21 cellular contexts compared by ENCODE assay signal in genomic region chr7:150958603-150959002, GRCh38. TPM values are rescaled to one million over a fixed set of nuclear protein-coding genes. Genes with fewer than 3 reads are reported as not detected.
"Had no signal": no experiment of that assay in that cellular context is flagged by ENCODE, and none has a peak within 500 bp of the region (broad histone marks: within the 10 kb centered on the region; RNA-seq: fewer than 3 reads in every experiment).

No MANE protein-coding gene starts in this region.

- H3K36me3 Mint-ChIP-seq: activated CD4-positive, alpha-beta memory T cell treated with anti-CD3 and anti-CD28 coated beads for 36 hours; activated CD8-positive, alpha-beta memory T cell treated with anti-CD3 and anti-CD28 coated beads, Interleukin-2, amount 10 ng/mL, durations not matched to agents 7 days and 5 days had no signal

- H3K9me3 Mint-ChIP-seq: activated CD4-positive, alpha-beta memory T cell treated with anti-CD3 and anti-CD28 coated beads for 36 hours; endodermal cell; T-helper 2 cell treated with Interferon-gamma antibody and Interleukin-4, amounts not matched to agents 5 μg/mL and 100 μg/mL, for 36 hours had no signal

- H3K9me3 ChIP-seq: esophagus squamous epithelium, psoas muscle, spleen, stomach, thoracic aorta, upper lobe of right lung had no signal

- H3K36me3 ChIP-seq: cardiac muscle cell, esophagus squamous epithelium, spleen, stomach, thoracic aorta, upper lobe of right lung had no signal

- H3K4me1 ChIP-seq: psoas muscle had no signal

- H3K27me3 ChIP-seq: cardiac muscle cell had no signal

- H3K27ac Mint-ChIP-seq: activated CD4-positive, alpha-beta memory T cell treated with anti-CD3 and anti-CD28 coated beads for 36 hours; activated CD8-positive, alpha-beta memory T cell treated with anti-CD3 and anti-CD28 coated beads, Interleukin-2, amount 10 ng/mL, durations not matched to agents 7 days and 5 days; endodermal cell; T-helper 2 cell treated with Interferon-gamma antibody and Interleukin-4, amounts not matched to agents 5 μg/mL and 100 μg/mL, for 36 hours had no signal

- H3K27ac ChIP-seq: cardiac muscle cell, dorsolateral prefrontal cortex, esophagus squamous epithelium, psoas muscle, spleen, thoracic aorta, upper lobe of right lung, VCaP had no signal

- ATAC-seq: activated CD8-positive, alpha-beta memory T cell treated with anti-CD3 and anti-CD28 coated beads, Interleukin-2, amount 10 ng/mL, durations not matched to agents 7 days and 5 days; psoas muscle; sciatic nerve; upper lobe of right lung had no signal

- H3K4me3 Mint-ChIP-seq: activated CD4-positive, alpha-beta memory T cell treated with anti-CD3 and anti-CD28 coated beads for 36 hours; activated CD8-positive, alpha-beta memory T cell treated with anti-CD3 and anti-CD28 coated beads, Interleukin-2, amount 10 ng/mL, durations not matched to agents 7 days and 5 days; endodermal cell; T-helper 2 cell treated with Interferon-gamma antibody and Interleukin-4, amounts not matched to agents 5 μg/mL and 100 μg/mL, for 36 hours had no signal

- H3K4me3 ChIP-seq: cardiac muscle cell, dorsolateral prefrontal cortex, esophagus squamous epithelium, psoas muscle, spleen, stomach, thoracic aorta, upper lobe of right lung had no signal

- DNase-seq: activated CD4-positive, alpha-beta memory T cell treated with anti-CD3 and anti-CD28 coated beads for 36 hours; activated CD8-positive, alpha-beta memory T cell treated with anti-CD3 and anti-CD28 coated beads, Interleukin-2, amount 10 ng/mL, durations not matched to agents 7 days and 5 days; activated naive CD4-positive, alpha-beta T cell treated with anti-CD3 and anti-CD28 coated beads, Interleukin-2, amount 50 U/mL, for 16 hours; activated T-cell treated with anti-CD3 and anti-CD28 coated beads, Interleukin-2, amount 50 U/mL, for 1 hour; dorsolateral prefrontal cortex; endodermal cell; esophagus squamous epithelium; hippocampal formation; kidney; mesenchymal stem cell; spleen; stomach; upper lobe of right lung had no signal

RNA-seq across cellular contexts. Expression of gene KCNH2, which starts 19.5 kb away (rescaled TPM):
- total RNA-seq: osteocyte had no signal

RNA-seq across cellular contexts. Expression of gene NOS3, which starts 32.2 kb away (rescaled TPM):
- polyA plus RNA-seq: neural cell had no signal
